1 cellular context compared by ENCODE assay signal in genomic region chr9:137618105-137619067, GRCh38.
TF ChIP-seq lines count a peak whose summit lies in the region.

Gene EHMT1, plus strand, starts transcription at chr9:137619005. Its CDS starts 24 bp downstream, at chr9:137619029.

TF ChIP-seq in SK-N-SH, 30 proteins besides CTCF, POLR2A, EP300 and RAD21 (continued from another document):
- TF ChIP-seq REST (IDR thresholded peaks at IDR 0.05; ENCODE audit: low read depth, low read length) (no peak), TEAD4 (IDR thresholded peaks at IDR 0.05; ENCODE audit: borderline replicate concordance, insufficient read depth) (no peak), ELF1 (IDR thresholded peaks at IDR 0.05) (peak; percentile 55; the same call in 1 of the 2 replicates), GATA2 (CRISPR knock-in tag; IDR thresholded peaks at IDR 0.05) (no peak), NFIC (IDR thresholded peaks at IDR 0.05; ENCODE audit: borderline replicate concordance) (no peak), SIN3A (IDR thresholded peaks at IDR 0.05; ENCODE audit: borderline replicate concordance, low read depth, low read length) (peak; percentile 67; the same call in 1 of the 2 replicates), TCF12 (IDR thresholded peaks at IDR 0.05) (no peak), JUND (IDR thresholded peaks at IDR 0.05) (no peak), FOSL2 (IDR thresholded peaks at IDR 0.05; ENCODE audit: borderline replicate concordance, low read depth) (no peak; the same call in 1 of the 2 replicates), GABPA (IDR thresholded peaks at IDR 0.05; ENCODE audit: low read depth) (peak; percentile 82), CHD2 (IDR thresholded peaks at IDR 0.05; ENCODE audit: low read length, partially characterized antibody) (peak; percentile 40), RXRA (IDR thresholded peaks at IDR 0.05; ENCODE audit: borderline replicate concordance, low read depth) (no peak), TAF1 (IDR thresholded peaks at IDR 0.05; ENCODE audit: borderline replicate concordance, low read depth, low read length) (peak; percentile 72), YY1 (IDR thresholded peaks at IDR 0.05; ENCODE audit: low read depth) (no peak), EZH2phosphoT487 (IDR thresholded peaks at IDR 0.05; ENCODE audit: borderline replicate concordance, low read depth) (no peak), RCOR1 (IDR thresholded peaks at IDR 0.05; ENCODE audit: low read length) (no peak), FOXJ3 (CRISPR knock-in tag; IDR thresholded peaks at IDR 0.05) (no peak), NRF1 (IDR thresholded peaks at IDR 0.05; ENCODE audit: low read depth, low read length) (peak; percentile 100), FOXM1 (IDR thresholded peaks at IDR 0.05; ENCODE audit: low read depth) (0 out of 2 replicates have a peak, but pooled peaks have one; percentile 24), RFX5 (IDR thresholded peaks at IDR 0.05; ENCODE audit: low read length) (no peak)
- TF ChIP-seq, protein P1, sequence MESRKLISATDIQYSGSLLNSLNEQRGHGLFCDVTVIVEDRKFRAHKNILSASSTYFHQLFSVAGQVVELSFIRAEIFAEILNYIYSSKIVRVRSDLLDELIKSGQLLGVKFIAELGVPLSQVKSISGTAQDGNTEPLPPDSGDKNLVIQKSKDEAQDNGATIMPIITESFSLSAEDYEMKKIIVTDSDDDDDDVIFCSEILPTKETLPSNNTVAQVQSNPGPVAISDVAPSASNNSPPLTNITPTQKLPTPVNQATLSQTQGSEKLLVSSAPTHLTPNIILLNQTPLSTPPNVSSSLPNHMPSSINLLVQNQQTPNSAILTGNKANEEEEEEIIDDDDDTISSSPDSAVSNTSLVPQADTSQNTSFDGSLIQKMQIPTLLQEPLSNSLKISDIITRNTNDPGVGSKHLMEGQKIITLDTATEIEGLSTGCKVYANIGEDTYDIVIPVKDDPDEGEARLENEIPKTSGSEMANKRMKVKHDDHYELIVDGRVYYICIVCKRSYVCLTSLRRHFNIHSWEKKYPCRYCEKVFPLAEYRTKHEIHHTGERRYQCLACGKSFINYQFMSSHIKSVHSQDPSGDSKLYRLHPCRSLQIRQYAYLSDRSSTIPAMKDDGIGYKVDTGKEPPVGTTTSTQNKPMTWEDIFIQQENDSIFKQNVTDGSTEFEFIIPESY (IDR thresholded peaks at IDR 0.05; ENCODE audit: borderline replicate concordance, low read depth), result peak; percentile 65; the same call in 1 of the 2 replicates
- TF ChIP-seq, protein P2, sequence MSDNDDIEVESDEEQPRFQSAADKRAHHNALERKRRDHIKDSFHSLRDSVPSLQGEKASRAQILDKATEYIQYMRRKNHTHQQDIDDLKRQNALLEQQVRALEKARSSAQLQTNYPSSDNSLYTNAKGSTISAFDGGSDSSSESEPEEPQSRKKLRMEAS (IDR thresholded peaks at IDR 0.05; ENCODE audit: low read depth), result peak; percentile 61
- TF ChIP-seq, protein P3, sequence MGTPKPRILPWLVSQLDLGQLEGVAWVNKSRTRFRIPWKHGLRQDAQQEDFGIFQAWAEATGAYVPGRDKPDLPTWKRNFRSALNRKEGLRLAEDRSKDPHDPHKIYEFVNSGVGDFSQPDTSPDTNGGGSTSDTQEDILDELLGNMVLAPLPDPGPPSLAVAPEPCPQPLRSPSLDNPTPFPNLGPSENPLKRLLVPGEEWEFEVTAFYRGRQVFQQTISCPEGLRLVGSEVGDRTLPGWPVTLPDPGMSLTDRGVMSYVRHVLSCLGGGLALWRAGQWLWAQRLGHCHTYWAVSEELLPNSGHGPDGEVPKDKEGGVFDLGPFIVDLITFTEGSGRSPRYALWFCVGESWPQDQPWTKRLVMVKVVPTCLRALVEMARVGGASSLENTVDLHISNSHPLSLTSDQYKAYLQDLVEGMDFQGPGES (IDR thresholded peaks at IDR 0.05; ENCODE audit: low read depth, low read length), result no peak
- TF ChIP-seq, protein P4, sequence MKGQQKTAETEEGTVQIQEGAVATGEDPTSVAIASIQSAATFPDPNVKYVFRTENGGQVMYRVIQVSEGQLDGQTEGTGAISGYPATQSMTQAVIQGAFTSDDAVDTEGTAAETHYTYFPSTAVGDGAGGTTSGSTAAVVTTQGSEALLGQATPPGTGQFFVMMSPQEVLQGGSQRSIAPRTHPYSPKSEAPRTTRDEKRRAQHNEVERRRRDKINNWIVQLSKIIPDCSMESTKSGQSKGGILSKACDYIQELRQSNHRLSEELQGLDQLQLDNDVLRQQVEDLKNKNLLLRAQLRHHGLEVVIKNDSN (IDR thresholded peaks at IDR 0.05; ENCODE audit: borderline replicate concordance, low read depth), result no peak
TF ChIP-seq in SK-N-SH: peak in this region for 12.
